In the genomic region with DNA sequence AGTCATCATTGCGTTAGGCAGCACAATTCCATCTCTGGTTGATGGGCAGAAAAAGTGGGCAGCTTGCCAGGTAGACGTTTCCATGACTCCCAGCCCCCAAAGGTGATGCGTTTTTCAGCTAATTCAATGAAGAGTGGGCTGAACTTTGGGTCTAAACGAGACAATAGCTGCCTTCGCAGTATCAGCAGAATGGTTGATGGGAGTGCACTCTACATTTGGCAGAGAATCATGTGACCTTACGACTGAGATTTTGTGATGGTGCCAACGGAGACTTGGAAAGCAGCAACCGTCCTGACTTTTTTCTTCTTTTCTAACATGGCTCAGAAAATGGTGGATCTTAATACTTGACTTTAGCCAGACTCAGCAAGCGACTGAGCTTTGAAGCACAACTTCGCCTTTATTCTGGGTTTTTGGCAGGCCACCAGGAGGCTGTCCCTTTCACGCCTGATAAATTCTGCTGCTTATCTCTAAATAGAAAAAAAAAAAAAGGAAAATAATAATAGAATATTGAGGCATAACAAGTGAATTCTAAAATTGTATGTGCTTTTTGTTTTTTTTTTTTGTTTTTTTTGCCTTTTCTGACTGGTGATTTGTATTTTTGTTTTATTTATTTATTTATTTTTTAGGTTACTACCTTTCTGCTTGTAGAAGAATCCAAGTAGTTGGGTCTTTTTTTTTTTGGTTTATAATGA, we compare ENCODE assay signal across 8 cellular contexts.
A peak's percentile ranks its signal among the peaks of the same experiment; 100 is the strongest.
DNase-seq lines count a peak whose midpoint lies in the region; ATAC-seq and TF ChIP-seq lines count a peak whose summit lies in the region.

No MANE protein-coding gene starts in this region.

- 13% methylated on average over 11 of the region's 11 CpGs for WGBS in right cardiac atrium

- H3K4me3 ChIP-seq in right cardiac atrium (ENCODE audit: low read length), result peak overlapping the region; percentile 77
- no peak overlapping the region for H3K4me3 ChIP-seq in naive thymus-derived CD4-positive, alpha-beta T cell (ENCODE audit: low read length)

- no peaks in the 10 kb centered on the region for H3K9me3 ChIP-seq in right cardiac atrium (ENCODE audit: control insufficient read depth, low read length)
- H3K9me3 ChIP-seq in naive thymus-derived CD4-positive, alpha-beta T cell (ENCODE audit: control insufficient read depth in 2 of 3, low read length in 3 of 3), result no peaks in the 10 kb centered on the region

- no peaks in the 10 kb centered on the region for H3K36me3 ChIP-seq in naive thymus-derived CD4-positive, alpha-beta T cell (ENCODE audit: control insufficient read depth in 2 of 3, insufficient read depth in 3 of 3, low read length in 3 of 3)

- H3K27ac Mint-ChIP-seq in naive thymus-derived CD4-positive, alpha-beta T cell, result no peak overlapping the region

- H3K9me3 Mint-ChIP-seq in naive thymus-derived CD4-positive, alpha-beta T cell, result peaks cover 0 to 15% (median 3%) of the 10 kb centered on the region in 11 donors

- no peaks in the 10 kb centered on the region for H3K36me3 Mint-ChIP-seq in naive thymus-derived CD4-positive, alpha-beta T cell

- H3K4me1 Mint-ChIP-seq in naive thymus-derived CD4-positive, alpha-beta T cell, result no peaks in the 10 kb centered on the region

- CTCF ChIA-PET in HEK293T (lab: Yijun Ruan, JAX), result no interaction called here
- CTCF ChIA-PET in naive thymus-derived CD4-positive, alpha-beta T cell (lab: Charles Lee), result no interaction called here

- ATAC-seq in right cardiac atrium (peak; percentile 86 to 91), GM21360 (IDR thresholded peaks at IDR 0.05; ENCODE audit: unreplicated experiment) (no peak), GM21576 (IDR thresholded peaks at IDR 0.05; ENCODE audit: unreplicated experiment) (no peak)
- ATAC-seq in naive thymus-derived CD4-positive, alpha-beta T cell, result no peak

- H3K4me1 ChIP-seq in right cardiac atrium (ENCODE audit: control insufficient read depth, insufficient read depth, low read length), result peaks cover 5% of the 10 kb centered on the region
- H3K4me1 ChIP-seq in naive thymus-derived CD4-positive, alpha-beta T cell (ENCODE audit: control insufficient read depth in 2 of 2, insufficient read depth in 2 of 2, low read length in 2 of 2), result no peaks in the 10 kb centered on the region

- DNase-seq in HEK293T (ENCODE audit: extremely low spot score), result peak; percentile 13
- DNase-seq in anterior cingulate cortex (lab: John Stamatoyannopoulos, UW), result peak in 52 of 58 donors; percentile 3 to 86 (median 64)
- DNase-seq in right cardiac atrium, result peak; percentile 81 to 93 (median 91)
- peak; percentile 69 for DNase-seq in stromal cell of bone marrow (ENCODE audit: low read depth)
- no peak for DNase-seq in NCI-H128 (lab: John Stamatoyannopoulos, UW; ENCODE audit: unreplicated experiment)
- DNase-seq in naive thymus-derived CD4-positive, alpha-beta T cell, result no peak

- no peak overlapping the region for H3K4me3 Mint-ChIP-seq in naive thymus-derived CD4-positive, alpha-beta T cell

- no peaks in the 10 kb centered on the region for H3K27me3 ChIP-seq in right cardiac atrium (ENCODE audit: control insufficient read depth, insufficient read depth)
- H3K27me3 ChIP-seq in naive thymus-derived CD4-positive, alpha-beta T cell (ENCODE audit: control insufficient read depth in 2 of 2, insufficient read depth in 2 of 2, low read length in 2 of 2), result no peaks in the 10 kb centered on the region

- POLR2A ChIA-PET in HEK293T (lab: Yijun Ruan, JAX), result no interaction called here
- POLR2A ChIA-PET in naive thymus-derived CD4-positive, alpha-beta T cell (lab: Charles Lee), result no interaction called here

- intact Hi-C loops in right cardiac atrium (cut with DNase I), result loop anchor here in 3 of 4 donors (2.0 to 10.0 kb wide), 3 partner anchors 110 to 112 kb away; no protein-coding TSS in a partner anchor
- intact Hi-C loops in naive thymus-derived CD4-positive, alpha-beta T cell (cut with micrococcal nuclease), result no loop called here

- peak overlapping the region; percentile 98 for H3K27ac ChIP-seq in right cardiac atrium (ENCODE audit: low read length)
- H3K27ac ChIP-seq in naive thymus-derived CD4-positive, alpha-beta T cell (ENCODE audit: low read depth, low read length), result no peak overlapping the region

- H3K27me3 Mint-ChIP-seq in naive thymus-derived CD4-positive, alpha-beta T cell, result no peaks in the 10 kb centered on the region

TF ChIP-seq in HEK293T, 16 proteins besides CTCF, POLR2A, EP300 and RAD21:
- TF ChIP-seq SP1 (IDR thresholded peaks at IDR 0.05), result no peak
- no peak for TF ChIP-seq ZNF384 (IDR thresholded peaks at IDR 0.05)
- TF ChIP-seq, protein P1, sequence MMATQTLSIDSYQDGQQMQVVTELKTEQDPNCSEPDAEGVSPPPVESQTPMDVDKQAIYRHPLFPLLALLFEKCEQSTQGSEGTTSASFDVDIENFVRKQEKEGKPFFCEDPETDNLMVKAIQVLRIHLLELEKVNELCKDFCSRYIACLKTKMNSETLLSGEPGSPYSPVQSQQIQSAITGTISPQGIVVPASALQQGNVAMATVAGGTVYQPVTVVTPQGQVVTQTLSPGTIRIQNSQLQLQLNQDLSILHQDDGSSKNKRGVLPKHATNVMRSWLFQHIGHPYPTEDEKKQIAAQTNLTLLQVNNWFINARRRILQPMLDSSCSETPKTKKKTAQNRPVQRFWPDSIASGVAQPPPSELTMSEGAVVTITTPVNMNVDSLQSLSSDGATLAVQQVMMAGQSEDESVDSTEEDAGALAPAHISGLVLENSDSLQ (IDR thresholded peaks at IDR 0.05), result no peak
- no peak for TF ChIP-seq ELF4 (IDR thresholded peaks at IDR 0.05)
- no peak for TF ChIP-seq FOXA1 (IDR thresholded peaks at IDR 0.05)
- no peak for TF ChIP-seq TARDBP (IDR thresholded peaks at IDR 0.05)
- TF ChIP-seq BHLHE40 (IDR thresholded peaks at IDR 0.05; ENCODE audit: borderline replicate concordance), result no peak
- TF ChIP-seq NFRKB (IDR thresholded peaks at IDR 0.05), result no peak
- no peak for TF ChIP-seq FOXM1 (IDR thresholded peaks at IDR 0.05; ENCODE audit: borderline replicate concordance)
- no peak for TF ChIP-seq SUZ12 (IDR thresholded peaks at IDR 0.05)
- TF ChIP-seq CTBP1 (IDR thresholded peaks at IDR 0.05; ENCODE audit: borderline replicate concordance), result no peak
- no peak for TF ChIP-seq FOXK2 (IDR thresholded peaks at IDR 0.05)
- no peak for TF ChIP-seq HDGF (IDR thresholded peaks at IDR 0.05; ENCODE audit: borderline replicate concordance)
- TF ChIP-seq ARNT (IDR thresholded peaks at IDR 0.05), result no peak
- no peak for TF ChIP-seq L3MBTL2 (conservative IDR thresholded peaks at IDR 0.05)
- TF ChIP-seq LEF1 (IDR thresholded peaks at IDR 0.05; ENCODE audit: borderline replicate concordance), result no peak
TF ChIP-seq in HEK293T: peak in this region for 0.

Comparison
In these comparisons a context has a peak if more than half of its experiments do, and no peak if none do; other contexts are left out.
1. DNase-seq: peak in HEK293T (single experiment), anterior cingulate cortex (52 of 58), right cardiac atrium (3 of 3) and stromal cell of bone marrow (single experiment); none in NCI-H128 (single experiment) and naive thymus-derived CD4-positive, alpha-beta T cell (0 of 9).
2. ATAC-seq: peak in right cardiac atrium (2 of 2); none in GM21360 (single experiment), naive thymus-derived CD4-positive, alpha-beta T cell (single experiment) and GM21576 (single experiment).
3. intact Hi-C loops: an anchor here in right cardiac atrium (2.0 to 10.0 kb wide); none called in naive thymus-derived CD4-positive, alpha-beta T cell.